In genomic region chr21:17435565-17436543, GRCh38 we compare ENCODE assay signal across 16 cellular contexts.
DNase-seq lines count a peak whose midpoint lies in the region; ATAC-seq and TF ChIP-seq lines count a peak whose summit lies in the region.
"Had no signal": no experiment of that assay in that cellular context is flagged by ENCODE, and none has a peak within 500 bp of the region (broad histone marks: within the 10 kb centered on the region; RNA-seq: fewer than 3 reads in every experiment).

No MANE protein-coding gene starts in this region.

- peak; percentile 93 for DNase-seq in LNCaP clone FGC (ENCODE audit: low read depth)
- DNase-seq in body of pancreas = no peak
- DNase-seq in right lobe of liver = no peak
- no peak for DNase-seq in substantia nigra (lab: John Stamatoyannopoulos, UW)
- no peak for DNase-seq in NCI-H1092 (lab: John Stamatoyannopoulos, UW)
- no peak for DNase-seq in UCSD-AML1 (lab: John Stamatoyannopoulos, UW; ENCODE audit: unreplicated experiment)
- DNase-seq in stomach = no peak
- DNase-seq: activated gamma-delta T cell treated with Interleukin-2 at 50 U/mL for 16 hours; effector CD8-positive, alpha-beta T cell; naive thymus-derived CD8-positive, alpha-beta T cell; NCI-H187 treated with DMSO at 0.1 percent for 48 hours; SHP77; stimulated activated CD4-positive, alpha-beta T cell treated with anti-CD3 and anti-CD28 coated beads, Interleukin-4, amount 100 ng/mL, for 24 hours had no signal

- intact Hi-C loops in body of pancreas (cut with DNase I) = no loop called here
- intact Hi-C loops in right lobe of liver (cut with DNase I) = no loop called here
- intact Hi-C loops in stomach (cut with DNase I; ENCODE audit: low total_unique reads) = no loop called here

- no peak overlapping the region for H3K4me3 ChIP-seq in LNCaP clone FGC (ENCODE audit: low read depth, low read length)
- no peak overlapping the region for H3K4me3 ChIP-seq in body of pancreas
- no peak overlapping the region for H3K4me3 ChIP-seq in right lobe of liver
- H3K4me3 ChIP-seq in stomach = no peak overlapping the region
- H3K4me3 ChIP-seq: skin epidermis had no signal

- H3K9me3 ChIP-seq in body of pancreas (no peaks in the 10 kb centered on the region), right lobe of liver (no peaks in the 10 kb centered on the region), stomach (no peaks in the 10 kb centered on the region)

- no peaks in the 10 kb centered on the region for H3K36me3 ChIP-seq in body of pancreas (replicated peaks in 1 of 2; ENCODE audit: insufficient read depth in 1 of 2, low read depth in 2 of 2)
- H3K36me3 ChIP-seq in right lobe of liver = no peaks in the 10 kb centered on the region
- no peaks in the 10 kb centered on the region for H3K36me3 ChIP-seq in stomach

- H3K27me3 ChIP-seq in body of pancreas (no peaks in the 10 kb centered on the region), right lobe of liver (no peaks in the 10 kb centered on the region), stomach (no peaks in the 10 kb centered on the region)

- TF ChIP-seq CTCF in LNCaP clone FGC (IDR thresholded peaks at IDR 0.05; ENCODE audit: control insufficient read depth, extremely low read depth, insufficient read depth) (no peak), body of pancreas (IDR thresholded peaks at IDR 0.05) (no peak), right lobe of liver (IDR thresholded peaks at IDR 0.05) (no peak), stomach (IDR thresholded peaks at IDR 0.05) (no peak)

- H3K4me1 ChIP-seq in body of pancreas (peaks cover 17% of the 10 kb centered on the region), right lobe of liver (peaks cover 0 to 7% (median 3%) of the 10 kb centered on the region in 4 donors), stomach (peaks cover 0 to 18% (median 4%) of the 10 kb centered on the region in 4 donors)

- WGBS in body of pancreas, 2 donors = 61 to 70% methylated on average over 7 of the region's 7 CpGs
- 62% methylated on average over 7 of the region's 7 CpGs for WGBS in right lobe of liver (ENCODE audit: insufficient coverage, low coverage, low lambda C conversion rate, missing lambda C conversion rate)
- WGBS in stomach, 5 donors = 57 to 69% (median 62%) methylated on average over 7 of the region's 7 CpGs

- peak overlapping the region in 3 of 4 donors; percentile 31 to 67 (median 43) for H3K27ac ChIP-seq in body of pancreas
- peak overlapping the region in 1 of 3 donors; percentile 16 for H3K27ac ChIP-seq in right lobe of liver
- peak overlapping the region; percentile 71 for H3K27ac ChIP-seq in substantia nigra (ENCODE audit: low read depth, low read length, poor library complexity, severe bottlenecking)
- peak overlapping the region in 1 of 5 donors; percentile 26 for H3K27ac ChIP-seq in stomach
- H3K27ac ChIP-seq: HL-60, skin epidermis had no signal

- no peak for TF ChIP-seq EP300 in stomach (IDR thresholded peaks at IDR 0.05)

- no peak for TF ChIP-seq POLR2A in body of pancreas (IDR thresholded peaks at IDR 0.05)
- TF ChIP-seq POLR2A in right lobe of liver (IDR thresholded peaks at IDR 0.05) = no peak
- no peak for TF ChIP-seq POLR2A in stomach (IDR thresholded peaks at IDR 0.05)

- no peak for ATAC-seq in body of pancreas
- peak in 3 of 4 donors; percentile 41 to 51 (median 50) for ATAC-seq in right lobe of liver
- ATAC-seq in HG02763 (IDR thresholded peaks at IDR 0.05; ENCODE audit: unreplicated experiment) = no peak
- ATAC-seq: naive thymus-derived CD8-positive, alpha-beta T cell had no signal

Comparison
In these comparisons a context has a peak if more than half of its experiments do, and no peak if none do; other contexts are left out.
1. ATAC-seq: peak in right lobe of liver (3 of 4); none in body of pancreas (single experiment) and HG02763 (single experiment).